ENCODE assay signal across 1 cellular context in the genomic region with DNA sequence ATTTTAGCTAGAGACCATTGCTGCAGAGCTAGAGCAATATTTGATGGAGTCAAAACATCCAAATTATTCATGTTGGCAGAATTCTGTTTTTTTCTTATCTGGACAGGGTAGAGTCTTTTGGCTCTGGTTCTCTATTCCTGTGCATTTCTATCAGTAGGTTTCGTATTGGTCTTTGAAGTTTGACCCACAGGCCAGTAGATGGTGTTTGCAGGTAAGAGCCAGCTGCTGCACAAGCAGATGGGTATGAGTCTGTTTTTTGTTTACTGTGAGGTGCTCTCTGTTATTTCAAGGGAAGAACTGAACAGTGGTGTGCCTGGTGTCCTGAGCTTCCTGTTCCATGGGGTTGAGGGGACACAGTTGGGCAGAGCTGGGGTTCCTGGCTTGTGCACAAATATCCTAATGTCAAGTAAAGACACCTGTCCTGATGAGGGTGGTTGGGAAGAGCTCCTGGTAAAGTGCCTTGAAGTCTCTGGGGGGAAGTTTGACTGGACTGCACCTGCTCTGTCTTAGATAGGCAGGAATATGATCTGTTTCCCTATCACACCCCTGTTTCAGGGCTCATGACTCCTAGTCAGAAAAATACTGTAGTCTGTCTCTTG.
TF ChIP-seq lines count a peak whose summit lies in the region.

No MANE protein-coding gene starts in this region.

TF ChIP-seq in H1, 55 proteins besides CTCF, POLR2A, EP300 and RAD21 (continued from another document):
- TF ChIP-seq KDM4A (IDR thresholded peaks at IDR 0.05; ENCODE audit: low read depth, low read length, severe bottlenecking) (no peak), FOSL1 (IDR thresholded peaks at IDR 0.05; ENCODE audit: insufficient read depth, low read depth, low read length) (no peak), CHD2 (IDR thresholded peaks at IDR 0.05; ENCODE audit: low read length) (no peak), RNF2 (IDR thresholded peaks at IDR 0.05; ENCODE audit: borderline replicate concordance, low read depth, low read length, missing control alignments, poor library complexity, severe bottlenecking) (no peak), SIRT6 (IDR thresholded peaks at IDR 0.05; ENCODE audit: low read length) (no peak), TBP (IDR thresholded peaks at IDR 0.05; ENCODE audit: low read depth, low read length) (no peak), GTF2F1 (IDR thresholded peaks at IDR 0.05; ENCODE audit: borderline replicate concordance, low read depth, low read length) (no peak), ASH2L (IDR thresholded peaks at IDR 0.05; ENCODE audit: low read length) (no peak), RBBP5 (IDR thresholded peaks at IDR 0.05; ENCODE audit: borderline replicate concordance, low read depth, low read length) (no peak), CEBPB (IDR thresholded peaks at IDR 0.05; ENCODE audit: low read depth, low read length) (no peak), HDAC6 (IDR thresholded peaks at IDR 0.05; ENCODE audit: low read depth, low read length) (no peak), SRF (IDR thresholded peaks at IDR 0.05; ENCODE audit: low read depth, low read length) (no peak), SAP30 (IDR thresholded peaks at IDR 0.05; ENCODE audit: insufficient read depth, insufficient replicate concordance, low read length) (no peak), TAF1 (IDR thresholded peaks at IDR 0.05; ENCODE audit: low read depth, low read length) (no peak), EZH2 (IDR thresholded peaks at IDR 0.05; ENCODE audit: low read depth, low read length, severe bottlenecking) (no peak)
- TF ChIP-seq, protein P1, sequence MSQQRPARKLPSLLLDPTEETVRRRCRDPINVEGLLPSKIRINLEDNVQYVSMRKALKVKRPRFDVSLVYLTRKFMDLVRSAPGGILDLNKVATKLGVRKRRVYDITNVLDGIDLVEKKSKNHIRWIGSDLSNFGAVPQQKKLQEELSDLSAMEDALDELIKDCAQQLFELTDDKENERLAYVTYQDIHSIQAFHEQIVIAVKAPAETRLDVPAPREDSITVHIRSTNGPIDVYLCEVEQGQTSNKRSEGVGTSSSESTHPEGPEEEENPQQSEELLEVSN (IDR thresholded peaks at IDR 0.05): no peak
TF ChIP-seq in H1: peak in this region for 0.
